14 cellular contexts compared by ENCODE assay signal in the genomic region with DNA sequence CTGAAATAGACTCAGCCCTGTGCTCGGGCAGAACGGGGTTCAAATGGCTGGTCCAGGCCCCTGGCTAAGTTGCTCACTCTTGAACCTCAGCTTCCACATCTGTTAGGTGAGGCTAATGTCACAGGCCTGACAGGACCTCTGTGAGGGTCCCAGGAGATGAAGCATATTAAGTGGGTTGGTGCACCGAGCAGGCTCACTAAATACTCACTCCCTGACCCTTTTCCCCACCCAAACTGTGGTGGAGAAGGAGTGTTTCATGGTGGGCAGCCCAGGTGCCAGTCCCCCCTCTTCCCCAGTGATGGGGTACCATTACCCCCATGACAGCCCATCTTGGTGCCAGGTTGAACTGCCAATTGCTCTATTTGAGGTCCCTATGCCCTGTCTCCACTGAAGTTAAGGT.
DNase-seq lines count a peak whose midpoint lies in the region; TF ChIP-seq lines count a peak whose summit lies in the region.
"Had no signal": no experiment of that assay in that cellular context is flagged by ENCODE, and none has a peak within 500 bp of the region (broad histone marks: within the 10 kb centered on the region; RNA-seq: fewer than 3 reads in every experiment).

No MANE protein-coding gene starts in this region.

- H3K4me1 ChIP-seq in neuronal stem cell (ENCODE audit: control insufficient read depth in 2 of 2, insufficient read depth in 1 of 2, low read depth in 1 of 2, low read length in 2 of 2), result peaks cover 25 to 38% of the 10 kb centered on the region in 2 donors

- H4K91ac ChIP-seq in neuronal stem cell (ENCODE audit: low read depth, low read length, poor library complexity), result no peak overlapping the region

- peak overlapping the region; percentile 79 for H2AK5ac ChIP-seq in neuronal stem cell (ENCODE audit: low read depth, low read length)

- no CpG with 5 or more reads among the region's 3 CpGs for whole genome bisulfite sequencing in neuronal stem cell (ENCODE audit: extremely low coverage in 2 of 2, insufficient read length in 2 of 2, insufficient replicate concordance in 1 of 2), 2 donors

- H2AFZ ChIP-seq in neuronal stem cell (ENCODE audit: low read length), result no peak overlapping the region

- H3K27me3 ChIP-seq in neuronal stem cell (ENCODE audit: control insufficient read depth in 3 of 3, insufficient read depth in 3 of 3, low read depth in 1 of 3, low read length in 3 of 3), result no peaks in the 10 kb centered on the region

- no peak overlapping the region for H3K18ac ChIP-seq in neuronal stem cell (ENCODE audit: low read length)

- DNase-seq in NCI-H82 (lab: John Stamatoyannopoulos, UW) (peak; percentile 25), NCI-H82 treated with DMSO at 0.1 percent for 48 hours (lab: John Stamatoyannopoulos, UW; ENCODE audit: unreplicated experiment) (no peak), neuronal stem cell (ENCODE audit: low spot score) (no peak), AG08395 (ENCODE audit: low spot score) (no peak), middle frontal gyrus (ENCODE audit: extremely low spot score, low spot score) (no peak)
- DNase-seq: AML-193; Caco-2; CD4-positive, alpha-beta memory T cell; DMS153; DND-41; GOT3; HCEC 1CT had no signal

- peaks cover 9 to 10% of the 10 kb centered on the region in 2 donors for H3K9me3 ChIP-seq in neuronal stem cell (replicated peaks in 1 of 2; ENCODE audit: control insufficient read depth in 2 of 2, insufficient read depth in 1 of 2, low read depth in 1 of 2, low read length in 2 of 2)
- H3K9me3 ChIP-seq: Caco-2 had no signal

- peak overlapping the region; percentile 45 for H2BK15ac ChIP-seq in neuronal stem cell (ENCODE audit: low read length)

- H4K8ac ChIP-seq in neuronal stem cell (ENCODE audit: low read depth, low read length), result no peak overlapping the region

- no peak overlapping the region for H2BK120ac ChIP-seq in neuronal stem cell (ENCODE audit: low read depth, low read length)

- TF ChIP-seq CTCF in brain (conservative IDR thresholded peaks at IDR 0.05), result no peak

- no peak overlapping the region for H3K4ac ChIP-seq in neuronal stem cell (ENCODE audit: low read length)

- H3K79me1 ChIP-seq in neuronal stem cell (ENCODE audit: low read depth, low read length), result no peaks in the 10 kb centered on the region

- H3K4me3 ChIP-seq in neuronal stem cell (ENCODE audit: low read length in 2 of 2), result no peak overlapping the region

- H3K9ac ChIP-seq in neuronal stem cell (ENCODE audit: low read depth, low read length, poor library complexity), result no peak overlapping the region

- no peaks in the 10 kb centered on the region for H3K36me3 Mint-ChIP-seq in brain
- H3K36me3 Mint-ChIP-seq: CD4-positive, alpha-beta memory T cell had no signal

- no peak overlapping the region for H3K27ac ChIP-seq in neuronal stem cell (replicated peaks; ENCODE audit: low read length)
- H3K27ac ChIP-seq: 22Rv1 had no signal

- peaks cover 0 to 10% (median 6%) of the 10 kb centered on the region in 5 experiments for H3K9me3 Mint-ChIP-seq in brain

- no peak overlapping the region for H2BK5ac ChIP-seq in neuronal stem cell (ENCODE audit: low read length)

- no peak overlapping the region for H3K14ac ChIP-seq in neuronal stem cell (ENCODE audit: low read length)

- H3K27ac Mint-ChIP-seq in brain, result peak overlapping the region in 4 of 5 experiments; percentile 76 to 91 (median 86)
- H3K27ac Mint-ChIP-seq: CD4-positive, alpha-beta memory T cell had no signal

- H2BK12ac ChIP-seq in neuronal stem cell (ENCODE audit: low read length), result peak overlapping the region; percentile 95

- peaks cover 57% of the 10 kb centered on the region for H3K4me1 Mint-ChIP-seq in brain
- H3K4me1 Mint-ChIP-seq: CD4-positive, alpha-beta memory T cell had no signal

- H3K23ac ChIP-seq in neuronal stem cell (ENCODE audit: low read depth, low read length, poor library complexity), result no peak overlapping the region

- peaks cover 0 to 3% of the 10 kb centered on the region in 2 donors for H3K36me3 ChIP-seq in neuronal stem cell (replicated peaks in 1 of 2; ENCODE audit: control insufficient read depth in 2 of 2, insufficient read depth in 2 of 2, low read length in 2 of 2)

- H3K4me3 Mint-ChIP-seq in brain, result peak overlapping the region in 2 of 5 experiments; percentile 73 to 75
- H3K4me3 Mint-ChIP-seq: CD4-positive, alpha-beta memory T cell had no signal

- no peak overlapping the region for H3K4me2 ChIP-seq in neuronal stem cell (ENCODE audit: insufficient read depth, low read length, poor library complexity, severe bottlenecking)

- peaks cover 3% of the 10 kb centered on the region for H3K27me3 Mint-ChIP-seq in brain
- H3K27me3 Mint-ChIP-seq: CD4-positive, alpha-beta memory T cell had no signal
